ENCODE assay signal across 1 cellular context in the genomic region with DNA sequence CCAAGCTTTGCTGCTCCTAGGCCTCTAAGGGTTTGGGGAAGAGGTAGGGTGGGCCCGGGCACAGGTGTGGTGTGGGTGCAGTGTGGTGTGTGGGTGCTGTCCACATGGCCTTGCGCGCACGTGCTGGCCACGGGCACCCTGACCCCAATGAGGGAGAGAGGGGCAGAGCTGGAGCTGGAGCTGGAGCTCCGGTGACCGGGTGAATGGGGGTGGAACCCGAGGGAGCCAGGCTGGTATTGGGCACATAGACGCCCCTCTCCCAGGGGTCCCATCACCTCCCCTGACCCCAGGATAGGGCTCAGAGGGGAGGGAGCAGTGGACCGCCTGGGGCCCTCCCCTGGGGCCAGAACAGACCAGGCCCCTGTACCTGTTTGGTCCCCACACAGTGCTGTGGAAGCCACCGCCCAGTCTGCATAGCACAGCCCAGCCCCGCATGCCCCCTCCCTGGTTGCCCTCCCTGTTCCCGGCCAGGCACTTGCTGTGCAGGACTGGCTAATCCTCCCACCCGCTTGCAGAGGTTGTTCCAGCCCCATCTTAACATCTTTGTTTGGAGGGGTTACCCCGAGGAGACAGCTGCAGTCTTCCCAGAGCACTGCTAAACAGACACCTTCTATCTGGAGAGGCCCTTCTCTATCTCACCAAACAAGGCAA.
TF ChIP-seq lines count a peak whose summit lies in the region.

No MANE protein-coding gene starts in this region.

TF ChIP-seq in GM23338, 12 proteins besides CTCF, POLR2A, EP300 and RAD21 (continued from another document):
- TF ChIP-seq POLR2AphosphoS5 (IDR thresholded peaks at IDR 0.05; ENCODE audit: low read depth) = no peak
- TF ChIP-seq, protein P1, sequence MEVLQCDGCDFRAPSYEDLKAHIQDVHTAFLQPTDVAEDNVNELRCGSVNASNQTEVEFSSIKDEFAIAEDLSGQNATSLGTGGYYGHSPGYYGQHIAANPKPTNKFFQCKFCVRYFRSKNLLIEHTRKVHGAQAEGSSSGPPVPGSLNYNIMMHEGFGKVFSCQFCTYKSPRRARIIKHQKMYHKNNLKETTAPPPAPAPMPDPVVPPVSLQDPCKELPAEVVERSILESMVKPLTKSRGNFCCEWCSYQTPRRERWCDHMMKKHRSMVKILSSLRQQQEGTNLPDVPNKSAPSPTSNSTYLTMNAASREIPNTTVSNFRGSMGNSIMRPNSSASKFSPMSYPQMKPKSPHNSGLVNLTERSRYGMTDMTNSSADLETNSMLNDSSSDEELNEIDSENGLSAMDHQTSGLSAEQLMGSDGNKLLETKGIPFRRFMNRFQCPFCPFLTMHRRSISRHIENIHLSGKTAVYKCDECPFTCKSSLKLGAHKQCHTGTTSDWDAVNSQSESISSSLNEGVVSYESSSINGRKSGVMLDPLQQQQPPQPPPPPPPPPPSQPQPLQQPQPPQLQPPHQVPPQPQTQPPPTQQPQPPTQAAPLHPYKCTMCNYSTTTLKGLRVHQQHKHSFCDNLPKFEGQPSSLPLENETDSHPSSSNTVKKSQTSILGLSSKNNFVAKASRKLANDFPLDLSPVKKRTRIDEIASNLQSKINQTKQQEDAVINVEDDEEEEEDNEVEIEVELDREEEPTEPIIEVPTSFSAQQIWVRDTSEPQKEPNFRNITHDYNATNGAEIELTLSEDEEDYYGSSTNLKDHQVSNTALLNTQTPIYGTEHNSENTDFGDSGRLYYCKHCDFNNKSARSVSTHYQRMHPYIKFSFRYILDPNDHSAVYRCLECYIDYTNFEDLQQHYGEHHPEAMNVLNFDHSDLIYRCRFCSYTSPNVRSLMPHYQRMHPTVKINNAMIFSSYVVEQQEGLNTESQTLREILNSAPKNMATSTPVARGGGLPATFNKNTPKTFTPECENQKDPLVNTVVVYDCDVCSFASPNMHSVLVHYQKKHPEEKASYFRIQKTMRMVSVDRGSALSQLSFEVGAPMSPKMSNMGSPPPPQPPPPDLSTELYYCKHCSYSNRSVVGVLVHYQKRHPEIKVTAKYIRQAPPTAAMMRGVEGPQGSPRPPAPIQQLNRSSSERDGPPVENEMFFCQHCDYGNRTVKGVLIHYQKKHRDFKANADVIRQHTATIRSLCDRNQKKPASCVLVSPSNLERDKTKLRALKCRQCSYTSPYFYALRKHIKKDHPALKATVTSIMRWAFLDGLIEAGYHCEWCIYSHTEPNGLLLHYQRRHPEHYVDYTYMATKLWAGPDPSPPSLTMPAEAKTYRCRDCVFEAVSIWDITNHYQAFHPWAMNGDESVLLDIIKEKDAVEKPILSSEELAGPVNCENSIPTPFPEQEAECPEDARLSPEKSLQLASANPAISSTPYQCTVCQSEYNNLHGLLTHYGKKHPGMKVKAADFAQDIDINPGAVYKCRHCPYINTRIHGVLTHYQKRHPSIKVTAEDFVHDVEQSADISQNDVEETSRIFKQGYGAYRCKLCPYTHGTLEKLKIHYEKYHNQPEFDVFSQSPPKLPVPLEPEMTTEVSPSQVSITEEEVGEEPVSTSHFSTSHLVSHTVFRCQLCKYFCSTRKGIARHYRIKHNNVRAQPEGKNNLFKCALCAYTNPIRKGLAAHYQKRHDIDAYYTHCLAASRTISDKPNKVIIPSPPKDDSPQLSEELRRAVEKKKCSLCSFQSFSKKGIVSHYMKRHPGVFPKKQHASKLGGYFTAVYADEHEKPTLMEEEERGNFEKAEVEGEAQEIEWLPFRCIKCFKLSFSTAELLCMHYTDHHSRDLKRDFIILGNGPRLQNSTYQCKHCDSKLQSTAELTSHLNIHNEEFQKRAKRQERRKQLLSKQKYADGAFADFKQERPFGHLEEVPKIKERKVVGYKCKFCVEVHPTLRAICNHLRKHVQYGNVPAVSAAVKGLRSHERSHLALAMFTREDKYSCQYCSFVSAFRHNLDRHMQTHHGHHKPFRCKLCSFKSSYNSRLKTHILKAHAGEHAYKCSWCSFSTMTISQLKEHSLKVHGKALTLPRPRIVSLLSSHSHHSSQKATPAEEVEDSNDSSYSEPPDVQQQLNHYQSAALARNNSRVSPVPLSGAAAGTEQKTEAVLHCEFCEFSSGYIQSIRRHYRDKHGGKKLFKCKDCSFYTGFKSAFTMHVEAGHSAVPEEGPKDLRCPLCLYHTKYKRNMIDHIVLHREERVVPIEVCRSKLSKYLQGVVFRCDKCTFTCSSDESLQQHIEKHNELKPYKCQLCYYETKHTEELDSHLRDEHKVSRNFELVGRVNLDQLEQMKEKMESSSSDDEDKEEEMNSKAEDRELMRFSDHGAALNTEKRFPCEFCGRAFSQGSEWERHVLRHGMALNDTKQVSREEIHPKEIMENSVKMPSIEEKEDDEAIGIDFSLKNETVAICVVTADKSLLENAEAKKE (CRISPR knock-in tag; IDR thresholded peaks at IDR 0.05) = no peak
